In genomic region chr1:228845101-228845500, GRCh38 we compare ENCODE assay signal across 7 cellular contexts.
"Had no signal": no experiment of that assay in that cellular context is flagged by ENCODE, and none has a peak within 500 bp of the region (broad histone marks: within the 10 kb centered on the region; RNA-seq: fewer than 3 reads in every experiment).

No MANE protein-coding gene starts in this region.

- H3K4me3 Mint-ChIP-seq: IgD-negative memory B cell had no signal

- DNase-seq: IMR-90, KBM-7, KG1 had no signal

- ATAC-seq: HepG2, K562 had no signal

- H3K4me3 ChIP-seq: K562 had no signal

- H3K27ac ChIP-seq: HL-60 had no signal

- H3K27ac Mint-ChIP-seq: IgD-negative memory B cell had no signal
